8 cellular contexts compared by ENCODE assay signal in genomic region chr19:12666305-12667048, GRCh38. TPM values are rescaled to one million over a fixed set of nuclear protein-coding genes. Genes with fewer than 3 reads are reported as not detected.
DNase-seq lines count a peak whose midpoint lies in the region; ATAC-seq and TF ChIP-seq lines count a peak whose summit lies in the region.

Gene MAN2B1 (minus strand): TSS chr19:12666742. CDS start chr19:12666701, 41 bp downstream.
Gene WDR83 (plus strand): TSS chr19:12666807. CDS start chr19:12669791, 2,984 bp downstream.

- peak within 1 kb of the TSS; percentile 12 to 81 (median 65) for H3K27ac ChIP-seq in right lobe of liver

- peaks cover 0 to 23% (median under 1%) of the 10 kb centered on the region in 4 donors for H3K36me3 ChIP-seq in right lobe of liver

- H3K4me1 ChIP-seq in right lobe of liver = peaks cover 0 to 28% (median 12%) of the 10 kb centered on the region in 4 donors

- H3K4me3 ChIP-seq in right lobe of liver = peak within 1 kb of the TSS; percentile 68 to 93 (median 83)

- TF ChIP-seq POLR2A in right lobe of liver (IDR thresholded peaks at IDR 0.05) = peak; percentile 30

- ATAC-seq in GM18502 (IDR thresholded peaks at IDR 0.05; ENCODE audit: poor library complexity, unreplicated experiment) = peak; percentile 54
- peak; percentile 35 for ATAC-seq in HG03159 (IDR thresholded peaks at IDR 0.05; ENCODE audit: unreplicated experiment)
- peak; percentile 79 to 86 (median 82) for ATAC-seq in right lobe of liver
- ATAC-seq in HG03457 (IDR thresholded peaks at IDR 0.05; ENCODE audit: unreplicated experiment) = no peak

- no peak for TF ChIP-seq CTCF in right lobe of liver (IDR thresholded peaks at IDR 0.05)

- intact Hi-C loops in right lobe of liver (cut with DNase I) = loop anchor here in 1 of 2 donors (10.0 kb wide), 1 partner anchor 102 kb away; no protein-coding TSS in a partner anchor

- H3K27me3 ChIP-seq in right lobe of liver = no peaks in the 10 kb centered on the region

- WGBS in right lobe of liver (ENCODE audit: insufficient coverage, low coverage, low lambda C conversion rate, missing lambda C conversion rate) = 0% methylated on average over 11 of the region's 46 CpGs

- DNase-seq in NCI-H748 (lab: John Stamatoyannopoulos, UW; ENCODE audit: unreplicated experiment) (peak; percentile 75), dermis blood vessel endothelial cell (peak; percentile 77), right lobe of liver (peak; percentile 80 to 81 (median 80))
- peak; percentile 72 to 75 for DNase-seq in activated CD4-positive, alpha-beta T cell treated with anti-CD3 and anti-CD28 coated beads, Interleukin-2, amount 50 U/mL, for 4 hours
- DNase-seq in stimulated activated CD4-positive, alpha-beta T cell treated with anti-CD3 and anti-CD28 coated beads, Interleukin-4, amount 100 ng/mL, for 4 hours = peak; percentile 78 to 85

- H3K9me3 ChIP-seq in right lobe of liver = no peaks in the 10 kb centered on the region

RNA-seq across cellular contexts. Expression of gene MAN2B1, which starts in this region (rescaled TPM):
- 59.7 and 66.4 TPM in 2 replicates for total RNA-seq in dermis blood vessel endothelial cell
- 10 to 100 TPM; 32.7 to 76.5 (median 53.6) TPM for total RNA-seq in right lobe of liver

RNA-seq across cellular contexts. Expression of gene WDR83, which starts in this region (rescaled TPM):
- total RNA-seq in dermis blood vessel endothelial cell (6.3 and 8.3 TPM in 2 replicates), right lobe of liver (1 to 10 TPM; 2.5 to 6.2 (median 4.2) TPM)
